ENCODE assay signal across 8 cellular contexts in genomic region chr10:84264611-84265141, GRCh38. TPM values are rescaled to one million over a fixed set of nuclear protein-coding genes. Genes with fewer than 3 reads are reported as not detected.
DNase-seq lines count a peak whose midpoint lies in the region; ATAC-seq and TF ChIP-seq lines count a peak whose summit lies in the region.

No MANE protein-coding gene starts in this region.

- ATAC-seq in GM21360 (IDR thresholded peaks at IDR 0.05; ENCODE audit: unreplicated experiment) (peak; percentile 89), HG03571 (IDR thresholded peaks at IDR 0.05; ENCODE audit: unreplicated experiment) (peak; percentile 94)
- peak; percentile 96 to 99 for ATAC-seq in naive thymus-derived CD8-positive, alpha-beta T cell

- H3K27me3 Mint-ChIP-seq in naive thymus-derived CD8-positive, alpha-beta T cell = peaks cover 12 to 34% (median 21%) of the 10 kb centered on the region in 5 donors

- TF ChIP-seq POLR2A in erythroblast (IDR thresholded peaks at IDR 0.05; ENCODE audit: low read length) = no peak

- no peak overlapping the region for H3K4me3 Mint-ChIP-seq in naive thymus-derived CD8-positive, alpha-beta T cell

- no peaks in the 10 kb centered on the region for H3K36me3 Mint-ChIP-seq in naive thymus-derived CD8-positive, alpha-beta T cell

- peaks cover 7 to 17% (median 8%) of the 10 kb centered on the region in 4 donors for H3K4me1 Mint-ChIP-seq in naive thymus-derived CD8-positive, alpha-beta T cell

- peak; percentile 80 for DNase-seq in D341Med (ENCODE audit: low spot score)
- DNase-seq in NOMO-1 treated with dmso at 0.1 percent for 144 hours (lab: John Stamatoyannopoulos, UW; ENCODE audit: unreplicated experiment) = peak; percentile 0
- DNase-seq in activated CD8-positive, alpha-beta memory T cell treated with anti-CD3 and anti-CD28 coated beads, Interleukin-2, amount 50 U/mL, for 4 hours = peak; percentile 75
- peak; percentile 37 to 64 for DNase-seq in erythroblast (lab: John Stamatoyannopoulos, UW)
- DNase-seq in naive thymus-derived CD8-positive, alpha-beta T cell = peak; percentile 42 to 78 (median 65)
- DNase-seq in stimulated activated CD8-positive, alpha-beta memory T cell treated with anti-CD3 and anti-CD28 coated beads, Interleukin-7, amount 100 ng/mL, for 48 hours (ENCODE audit: extremely low read depth in 1 of 2, low read depth in 1 of 2) = peak; percentile 34 to 52

- POLR2A ChIA-PET in naive thymus-derived CD8-positive, alpha-beta T cell (lab: Charles Lee) = no interaction called here

- no peaks in the 10 kb centered on the region for H3K9me3 Mint-ChIP-seq in naive thymus-derived CD8-positive, alpha-beta T cell

- H3K27ac Mint-ChIP-seq in naive thymus-derived CD8-positive, alpha-beta T cell = peak overlapping the region in 2 of 10 donors; percentile 4 to 5

RNA-seq across cellular contexts. Expression of gene RGR, which starts 19.8 kb away (rescaled TPM):
- total RNA-seq in naive thymus-derived CD8-positive, alpha-beta T cell = not detected
- not detected for polyA plus RNA-seq in naive thymus-derived CD8-positive, alpha-beta T cell

RNA-seq across cellular contexts. Expression of gene LRIT1, which starts 23.3 kb away (rescaled TPM):
- not detected for total RNA-seq in naive thymus-derived CD8-positive, alpha-beta T cell
- not detected for polyA plus RNA-seq in naive thymus-derived CD8-positive, alpha-beta T cell

RNA-seq across cellular contexts. Expression of gene LRIT2, which starts 39.3 kb away (rescaled TPM):
- total RNA-seq in naive thymus-derived CD8-positive, alpha-beta T cell = not detected
- not detected for polyA plus RNA-seq in naive thymus-derived CD8-positive, alpha-beta T cell

Comparison
In these comparisons a context has a peak if more than half of its experiments do, and no peak if none do; other contexts are left out.
1. Peak in every context shown above with its lines: DNase-seq and ATAC-seq.
2. DNase-seq: peak in every context shown above with its lines; median percentile 80 in D341Med; 75 in activated CD8-positive, alpha-beta memory T cell treated with anti-CD3 and anti-CD28 coated beads, Interleukin-2, amount 50 U/mL, for 4 hours; 65 in naive thymus-derived CD8-positive, alpha-beta T cell; 50 in erythroblast; 43 in stimulated activated CD8-positive, alpha-beta memory T cell treated with anti-CD3 and anti-CD28 coated beads, Interleukin-7, amount 100 ng/mL, for 48 hours; 0 in NOMO-1 treated with dmso at 0.1 percent for 144 hours.